14 cellular contexts compared by ENCODE assay signal in genomic region chr6:123888779-123889513, GRCh38.
DNase-seq lines count a peak whose midpoint lies in the region; ATAC-seq lines count a peak whose summit lies in the region.
"Had no signal": no experiment of that assay in that cellular context is flagged by ENCODE, and none has a peak within 500 bp of the region (broad histone marks: within the 10 kb centered on the region; RNA-seq: fewer than 3 reads in every experiment).

No MANE protein-coding gene starts in this region.

- DNase-seq in NCI-H69 (lab: John Stamatoyannopoulos, UW) = peak; percentile 52
- no peak for DNase-seq in Right ventricle myocardium superior
- peak; percentile 54 for DNase-seq in pons (ENCODE audit: low spot score)
- DNase-seq in HT-29 (ENCODE audit: low spot score) = no peak
- no peak for DNase-seq in ecto neural progenitor cell (ENCODE audit: low spot score)
- DNase-seq in hippocampal formation (lab: John Stamatoyannopoulos, UW) = no peak
- no peak for DNase-seq in stimulated activated naive CD8-positive, alpha-beta T cell treated with anti-CD3 and anti-CD28 coated beads, Interleukin-15, Interleukin-2, amounts not matched to agents 100 U/mL and 50 U/mL, for 24 hours
- DNase-seq: activated CD4-positive, alpha-beta T cell treated with anti-CD3 and anti-CD28 coated beads for 1 hour; activated CD8-positive, alpha-beta memory T cell treated with anti-CD3 and anti-CD28 coated beads, Interleukin-2, amount 50 U/mL, for 4 hours; activated naive CD4-positive, alpha-beta T cell; AML-193; left colon; NCI-H1092 had no signal

- intact Hi-C loops in Right ventricle myocardium superior (cut with DNase I) = no loop called here

- peak; percentile 53 for ATAC-seq in HG03432 (IDR thresholded peaks at IDR 0.05; ENCODE audit: unreplicated experiment)
- ATAC-seq in Right ventricle myocardium superior (ENCODE audit: poor library complexity) = peak; percentile 89
- no peak for ATAC-seq in stimulated activated naive CD8-positive, alpha-beta T cell treated with anti-CD3 and anti-CD28 coated beads, Interleukin-15, Interleukin-2, amounts not matched to agents 100 U/mL and 50 U/mL, for 24 hours
- ATAC-seq: left colon had no signal

Comparison
In these comparisons a context has a peak if more than half of its experiments do, and no peak if none do; other contexts are left out.
1. DNase-seq: peak in NCI-H69 (single experiment) and pons (single experiment); none in Right ventricle myocardium superior (single experiment), HT-29 (single experiment), ecto neural progenitor cell (single experiment), hippocampal formation (0 of 2) and stimulated activated naive CD8-positive, alpha-beta T cell treated with anti-CD3 and anti-CD28 coated beads, Interleukin-15, Interleukin-2, amounts not matched to agents 100 U/mL and 50 U/mL, for 24 hours (single experiment).